Comparison of ENCODE assay signal across 1 cellular context in genomic region chr9:69546265-69546664, GRCh38.
TF ChIP-seq lines count a peak whose summit lies in the region.

No MANE protein-coding gene starts in this region.

TF ChIP-seq in WTC11, 78 proteins besides CTCF, POLR2A, EP300 and RAD21 (continued from another document):
- TF ChIP-seq, protein P1, sequence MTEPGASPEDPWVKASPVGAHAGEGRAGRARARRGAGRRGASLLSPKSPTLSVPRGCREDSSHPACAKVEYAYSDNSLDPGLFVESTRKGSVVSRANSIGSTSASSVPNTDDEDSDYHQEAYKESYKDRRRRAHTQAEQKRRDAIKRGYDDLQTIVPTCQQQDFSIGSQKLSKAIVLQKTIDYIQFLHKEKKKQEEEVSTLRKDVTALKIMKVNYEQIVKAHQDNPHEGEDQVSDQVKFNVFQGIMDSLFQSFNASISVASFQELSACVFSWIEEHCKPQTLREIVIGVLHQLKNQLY (CRISPR knock-in tag; IDR thresholded peaks at IDR 0.05): no peak
- TF ChIP-seq CBFB (CRISPR knock-in tag; IDR thresholded peaks at IDR 0.05; ENCODE audit: low read depth) (no peak), SMAD4 (CRISPR knock-in tag; IDR thresholded peaks at IDR 0.05) (no peak), GABPB1 (CRISPR knock-in tag; IDR thresholded peaks at IDR 0.05) (no peak), ATF3 (CRISPR knock-in tag; conservative IDR thresholded peaks at IDR 0.05) (no peak), EMX1 (CRISPR knock-in tag; IDR thresholded peaks at IDR 0.05) (no peak), ATF6 (CRISPR knock-in tag; IDR thresholded peaks at IDR 0.05) (no peak), STAT6 (CRISPR knock-in tag; conservative IDR thresholded peaks at IDR 0.05; ENCODE audit: low read depth) (no peak)
